Comparison of ENCODE assay signal across 1 cellular context in genomic region chr15:69357773-69358765, GRCh38.
A peak's percentile ranks its signal among the peaks of the same experiment; 100 is the strongest.
TF ChIP-seq lines count a peak whose summit lies in the region.

No MANE protein-coding gene starts in this region.

TF ChIP-seq in K562, 482 proteins besides CTCF, POLR2A, EP300 and RAD21:
- TF ChIP-seq IRF2 (CRISPR knock-in tag; IDR thresholded peaks at IDR 0.05) (no peak), CHCHD3 (CRISPR knock-in tag; IDR thresholded peaks at IDR 0.05) (no peak), ZNF384 (IDR thresholded peaks at IDR 0.05; ENCODE audit: low read depth, low read length) (peak; percentile 89), ZNF197 (CRISPR knock-in tag; IDR thresholded peaks at IDR 0.05; ENCODE audit: low read depth) (no peak), NR1H2 (CRISPR knock-in tag; IDR thresholded peaks at IDR 0.05) (no peak), ZNF589 (CRISPR knock-in tag; IDR thresholded peaks at IDR 0.05; ENCODE audit: low read depth) (no peak), BACH1 (tag; IDR thresholded peaks at IDR 0.05) (no peak)
